In genomic region chr1:25821630-25822091, GRCh38 we compare ENCODE assay signal across 9 cellular contexts. TPM values are rescaled to one million over a fixed set of nuclear protein-coding genes. Genes with fewer than 3 reads are reported as not detected.
DNase-seq lines count a peak whose midpoint lies in the region; ATAC-seq and TF ChIP-seq lines count a peak whose summit lies in the region.
"Had no signal": no experiment of that assay in that cellular context is flagged by ENCODE, and none has a peak within 500 bp of the region (broad histone marks: within the 10 kb centered on the region; RNA-seq: fewer than 3 reads in every experiment).

No MANE protein-coding gene starts in this region.

- no peak overlapping the region for H3K27ac ChIP-seq in ACC112 (ENCODE audit: low read depth, low read length)
- peak overlapping the region; percentile 93 to 99 for H3K27ac ChIP-seq in liver (ENCODE audit: low read depth in 1 of 2, low read length in 2 of 2)
- H3K27ac ChIP-seq: foreskin keratinocyte had no signal

- H3K9me3 Mint-ChIP-seq in HFFc6 = no peaks in the 10 kb centered on the region

- peak overlapping the region; percentile 94 for H3K4me3 Mint-ChIP-seq in HFFc6

- no peak overlapping the region for H2AFZ ChIP-seq in ACC112 (ENCODE audit: low read length, unreplicated experiment)

- in situ Hi-C loops in astrocyte of the cerebellum (cut with HindIII; ENCODE audit: low sequenced_read_pairs) = no loop called here

- H3K9ac ChIP-seq in liver (ENCODE audit: low read depth in 1 of 2, low read length in 2 of 2) = peak overlapping the region in 1 of 2 donors; percentile 9

- no peak for ATAC-seq in mucosa of descending colon

- DNase-seq in HFFc6 = peak; percentile 32
- no peak for DNase-seq in astrocyte of the cerebellum (ENCODE audit: low read depth)
- no peak for DNase-seq in NCI-H1417 (lab: John Stamatoyannopoulos, UW)
- DNase-seq in BE2C = no peak
- no peak for DNase-seq in midbrain (lab: John Stamatoyannopoulos, UW)
- DNase-seq in mucosa of descending colon = no peak
- DNase-seq: foreskin keratinocyte had no signal

- WGBS in liver = 62% methylated on average over 5 of the region's 5 CpGs

- intact Hi-C loops in mucosa of descending colon (cut with DNase I, micrococcal nuclease) = no loop called here

- no peak for TF ChIP-seq RAD21 in liver (IDR thresholded peaks at IDR 0.05)

- peaks cover 4% of the 10 kb centered on the region; the same call in 1 of the 2 replicates for H3K36me3 Mint-ChIP-seq in HFFc6 (ENCODE audit: low read depth)

- peak overlapping the region; percentile 82 for H3K27ac Mint-ChIP-seq in HFFc6

- TF ChIP-seq CTCF in HFFc6 (IDR thresholded peaks at IDR 0.05) = no peak
- TF ChIP-seq CTCF in astrocyte of the cerebellum (IDR thresholded peaks at IDR 0.05; ENCODE audit: low read depth, low read length, missing control alignments) = no peak
- no peak for TF ChIP-seq CTCF in liver (IDR thresholded peaks at IDR 0.05; ENCODE audit: low read depth, low read length, missing input control)
- no peak for TF ChIP-seq CTCF in BE2C (IDR thresholded peaks at IDR 0.05; ENCODE audit: low read depth, low read length)
- TF ChIP-seq CTCF in mucosa of descending colon (IDR thresholded peaks at IDR 0.05) = no peak

- H3K27me3 Mint-ChIP-seq in HFFc6 (ENCODE audit: insufficient read depth) = peaks cover 2% of the 10 kb centered on the region

- H3K9me3 ChIP-seq in liver (ENCODE audit: control insufficient read depth in 4 of 4, low read length in 3 of 4) (no peaks in the 10 kb centered on the region), BE2C (no peaks in the 10 kb centered on the region), mucosa of descending colon (no peaks in the 10 kb centered on the region)

- H3K36me3 ChIP-seq in ACC112 (ENCODE audit: insufficient read depth, low read length) = no peaks in the 10 kb centered on the region
- peaks cover 3 to 10% (median 6%) of the 10 kb centered on the region in 4 donors for H3K36me3 ChIP-seq in liver (ENCODE audit: control insufficient read depth in 4 of 4, insufficient read depth in 3 of 4, low read depth in 1 of 4, low read length in 3 of 4)
- no peaks in the 10 kb centered on the region for H3K36me3 ChIP-seq in BE2C
- H3K36me3 ChIP-seq in mucosa of descending colon (ENCODE audit: low read depth) = no peaks in the 10 kb centered on the region

- peak overlapping the region; percentile 88 for H3K4me3 ChIP-seq in ACC112 (ENCODE audit: low read depth, low read length)
- peak overlapping the region; percentile 94 for H3K4me3 ChIP-seq in astrocyte of the cerebellum (ENCODE audit: low read depth, low read length)
- peak overlapping the region in 2 of 3 donors; percentile 77 to 93 for H3K4me3 ChIP-seq in liver (ENCODE audit: low read depth in 1 of 3, low read length in 3 of 3)
- H3K4me3 ChIP-seq in BE2C (ENCODE audit: low read depth, low read length) = no peak overlapping the region
- H3K4me3 ChIP-seq in mucosa of descending colon = no peak overlapping the region

- H3K4me1 ChIP-seq in ACC112 (ENCODE audit: control insufficient read depth, insufficient read depth, low read length, unreplicated experiment) (peaks cover 29% of the 10 kb centered on the region), liver (ENCODE audit: control insufficient read depth in 4 of 4, insufficient read depth in 4 of 4, low read length in 3 of 4) (peaks cover 13 to 42% (median 31%) of the 10 kb centered on the region in 4 donors), BE2C (peaks cover 3% of the 10 kb centered on the region), mucosa of descending colon (ENCODE audit: low read depth) (peaks cover 30% of the 10 kb centered on the region)

- no peaks in the 10 kb centered on the region for H3K27me3 ChIP-seq in ACC112 (ENCODE audit: insufficient read depth, low read length)
- no peaks in the 10 kb centered on the region for H3K27me3 ChIP-seq in liver (ENCODE audit: control insufficient read depth in 4 of 4, insufficient read depth in 4 of 4, low read length in 3 of 4)
- no peaks in the 10 kb centered on the region for H3K27me3 ChIP-seq in BE2C
- H3K27me3 ChIP-seq: foreskin keratinocyte had no signal

- peaks cover 41% of the 10 kb centered on the region for H3K4me1 Mint-ChIP-seq in HFFc6 (ENCODE audit: low read depth)

- H3K79me2 ChIP-seq in ACC112 (ENCODE audit: control insufficient read depth, insufficient read depth, low read length, unreplicated experiment) = peaks cover 34% of the 10 kb centered on the region

TF ChIP-seq in liver, 16 proteins besides CTCF, POLR2A, EP300 and RAD21:
- peak in 1 of 2 donors; percentile 37 for TF ChIP-seq JUND (IDR thresholded peaks at IDR 0.05)
- TF ChIP-seq SP1 (IDR thresholded peaks at IDR 0.05) = no peak

RNA-seq across cellular contexts. Expression of gene MTFR1L, which starts 1.9 kb away (rescaled TPM):
- 10 to 100 TPM; 52.4 to 69.1 (median 59.1) TPM for total RNA-seq in HFFc6 (2021; fragmentation: NEBNext Ultra II Directional; extraction: Animal tissue kit (Norgen Biotek cat#: 25700))
- total RNA-seq in liver = 10 to 100 TPM; 22.5 to 48.4 TPM
- polyA plus RNA-seq in liver = 10 to 100 TPM; 33.4 to 47.1 TPM
- polyA plus RNA-seq in BE2C (2012; ENCODE audit: insufficient read depth, insufficient read length, low read depth) = 46.7 TPM
- total RNA-seq in mucosa of descending colon = 10 to 100 TPM; 46.2 to 94.3 (median 83.0) TPM

RNA-seq across cellular contexts. Expression of gene SELENON, which starts 21.7 kb away (rescaled TPM):
- 10 to 100 TPM; 48.1 to 64.5 (median 58.8) TPM for total RNA-seq in HFFc6 (2021; fragmentation: NEBNext Ultra II Directional; extraction: Animal tissue kit (Norgen Biotek cat#: 25700))
- total RNA-seq in liver (10 to 100 TPM in 1 of 2 donors, 1 to 10 TPM in 1; 7.8 to 10.1 TPM), mucosa of descending colon (10 to 100 TPM; 29.6 to 45.1 (median 35.9) TPM)
- polyA plus RNA-seq in liver = 10 to 100 TPM in 1 of 2 donors, 1 to 10 TPM in 1; 4.3 to 16.1 TPM
- polyA plus RNA-seq in BE2C (2012; ENCODE audit: insufficient read depth, insufficient read length, low read depth) = 19.0 TPM

RNA-seq across cellular contexts. Expression of gene AUNIP, which starts 37.6 kb away (rescaled TPM):
- total RNA-seq in HFFc6 (2021; fragmentation: NEBNext Ultra II Directional; extraction: Animal tissue kit (Norgen Biotek cat#: 25700)) = 1 to 10 TPM; 2.4 to 3.6 (median 3.2) TPM
- total RNA-seq in liver (1 to 10 TPM in 1 of 2 donors, not detected in 1; 9.0 TPM), mucosa of descending colon (1 to 10 TPM in 1 of 3 donors, under 1 TPM in 2; 0.28 to 1.5 (median 0.35) TPM)
- under 1 TPM; 0.18 to 0.56 TPM for polyA plus RNA-seq in liver
- 3.3 TPM for polyA plus RNA-seq in BE2C (2012; ENCODE audit: insufficient read depth, insufficient read length, low read depth)

RNA-seq across cellular contexts. Expression of gene PAQR7, which starts 53.8 kb away (rescaled TPM):
- 10 to 100 TPM; 16.0 to 19.5 (median 17.9) TPM for total RNA-seq in HFFc6 (2021; fragmentation: NEBNext Ultra II Directional; extraction: Animal tissue kit (Norgen Biotek cat#: 25700))
- total RNA-seq in liver (1 to 10 TPM; 2.0 to 9.0 TPM), mucosa of descending colon (1 to 10 TPM; 2.5 to 7.7 (median 2.7) TPM)
- polyA plus RNA-seq in liver = 1 to 10 TPM; 1.5 to 1.6 TPM
- 3.8 TPM for polyA plus RNA-seq in BE2C (2012; ENCODE audit: insufficient read depth, insufficient read length, low read depth)

Comparison
In these comparisons a context has a peak if more than half of its experiments do, and no peak if none do; other contexts are left out.
1. H3K4me3 ChIP-seq: peak in ACC112 (single experiment), astrocyte of the cerebellum (single experiment) and liver (2 of 3); none in BE2C (single experiment) and mucosa of descending colon (single experiment).